2 cellular contexts compared by ENCODE assay signal in genomic region chr7:304574-305409, GRCh38.
TF ChIP-seq lines count a peak whose summit lies in the region.

No MANE protein-coding gene starts in this region.

TF ChIP-seq in HEK293, 187 proteins besides CTCF, POLR2A, EP300 and RAD21 (continued from another document and continues in another):
- TF ChIP-seq ZSCAN4 (tag by site-specific recombination; IDR thresholded peaks at IDR 0.05) (peak; percentile 47; the same call in 1 of the 2 replicates), ZNF792 (tag by site-specific recombination; IDR thresholded peaks at IDR 0.05) (no peak), ZNF138 (tag by site-specific recombination; IDR thresholded peaks at IDR 0.05; ENCODE audit: borderline replicate concordance) (no peak), ZFP41 (tag by site-specific recombination; IDR thresholded peaks at IDR 0.05; ENCODE audit: borderline replicate concordance) (no peak), ZNF37A (tag by site-specific recombination; IDR thresholded peaks at IDR 0.05) (no peak), BCL6B (tag by site-specific recombination; IDR thresholded peaks at IDR 0.05) (no peak), ZNF776 (tag by site-specific recombination; IDR thresholded peaks at IDR 0.05; ENCODE audit: borderline replicate concordance) (no peak), ZNF114 (tag by site-specific recombination; IDR thresholded peaks at IDR 0.05) (no peak), ZNF23 (tag by site-specific recombination; IDR thresholded peaks at IDR 0.05; ENCODE audit: borderline replicate concordance) (no peak), PBX3 (CRISPR knock-in tag; IDR thresholded peaks at IDR 0.05) (no peak), ZNF677 (tag by site-specific recombination; IDR thresholded peaks at IDR 0.05) (no peak)
- TF ChIP-seq, protein P1, sequence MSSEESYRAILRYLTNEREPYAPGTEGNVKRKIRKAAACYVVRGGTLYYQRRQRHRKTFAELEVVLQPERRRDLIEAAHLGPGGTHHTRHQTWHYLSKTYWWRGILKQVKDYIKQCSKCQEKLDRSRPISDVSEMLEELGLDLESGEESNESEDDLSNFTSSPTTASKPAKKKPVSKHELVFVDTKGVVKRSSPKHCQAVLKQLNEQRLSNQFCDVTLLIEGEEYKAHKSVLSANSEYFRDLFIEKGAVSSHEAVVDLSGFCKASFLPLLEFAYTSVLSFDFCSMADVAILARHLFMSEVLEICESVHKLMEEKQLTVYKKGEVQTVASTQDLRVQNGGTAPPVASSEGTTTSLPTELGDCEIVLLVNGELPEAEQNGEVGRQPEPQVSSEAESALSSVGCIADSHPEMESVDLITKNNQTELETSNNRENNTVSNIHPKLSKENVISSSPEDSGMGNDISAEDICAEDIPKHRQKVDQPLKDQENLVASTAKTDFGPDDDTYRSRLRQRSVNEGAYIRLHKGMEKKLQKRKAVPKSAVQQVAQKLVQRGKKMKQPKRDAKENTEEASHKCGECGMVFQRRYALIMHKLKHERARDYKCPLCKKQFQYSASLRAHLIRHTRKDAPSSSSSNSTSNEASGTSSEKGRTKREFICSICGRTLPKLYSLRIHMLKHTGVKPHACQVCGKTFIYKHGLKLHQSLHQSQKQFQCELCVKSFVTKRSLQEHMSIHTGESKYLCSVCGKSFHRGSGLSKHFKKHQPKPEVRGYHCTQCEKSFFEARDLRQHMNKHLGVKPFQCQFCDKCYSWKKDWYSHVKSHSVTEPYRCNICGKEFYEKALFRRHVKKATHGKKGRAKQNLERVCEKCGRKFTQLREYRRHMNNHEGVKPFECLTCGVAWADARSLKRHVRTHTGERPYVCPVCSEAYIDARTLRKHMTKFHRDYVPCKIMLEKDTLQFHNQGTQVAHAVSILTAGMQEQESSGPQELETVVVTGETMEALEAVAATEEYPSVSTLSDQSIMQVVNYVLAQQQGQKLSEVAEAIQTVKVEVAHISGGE (tag by site-specific recombination; conservative IDR thresholded peaks at IDR 0.05; ENCODE audit: low read depth), result no peak
- TF ChIP-seq, protein P2, sequence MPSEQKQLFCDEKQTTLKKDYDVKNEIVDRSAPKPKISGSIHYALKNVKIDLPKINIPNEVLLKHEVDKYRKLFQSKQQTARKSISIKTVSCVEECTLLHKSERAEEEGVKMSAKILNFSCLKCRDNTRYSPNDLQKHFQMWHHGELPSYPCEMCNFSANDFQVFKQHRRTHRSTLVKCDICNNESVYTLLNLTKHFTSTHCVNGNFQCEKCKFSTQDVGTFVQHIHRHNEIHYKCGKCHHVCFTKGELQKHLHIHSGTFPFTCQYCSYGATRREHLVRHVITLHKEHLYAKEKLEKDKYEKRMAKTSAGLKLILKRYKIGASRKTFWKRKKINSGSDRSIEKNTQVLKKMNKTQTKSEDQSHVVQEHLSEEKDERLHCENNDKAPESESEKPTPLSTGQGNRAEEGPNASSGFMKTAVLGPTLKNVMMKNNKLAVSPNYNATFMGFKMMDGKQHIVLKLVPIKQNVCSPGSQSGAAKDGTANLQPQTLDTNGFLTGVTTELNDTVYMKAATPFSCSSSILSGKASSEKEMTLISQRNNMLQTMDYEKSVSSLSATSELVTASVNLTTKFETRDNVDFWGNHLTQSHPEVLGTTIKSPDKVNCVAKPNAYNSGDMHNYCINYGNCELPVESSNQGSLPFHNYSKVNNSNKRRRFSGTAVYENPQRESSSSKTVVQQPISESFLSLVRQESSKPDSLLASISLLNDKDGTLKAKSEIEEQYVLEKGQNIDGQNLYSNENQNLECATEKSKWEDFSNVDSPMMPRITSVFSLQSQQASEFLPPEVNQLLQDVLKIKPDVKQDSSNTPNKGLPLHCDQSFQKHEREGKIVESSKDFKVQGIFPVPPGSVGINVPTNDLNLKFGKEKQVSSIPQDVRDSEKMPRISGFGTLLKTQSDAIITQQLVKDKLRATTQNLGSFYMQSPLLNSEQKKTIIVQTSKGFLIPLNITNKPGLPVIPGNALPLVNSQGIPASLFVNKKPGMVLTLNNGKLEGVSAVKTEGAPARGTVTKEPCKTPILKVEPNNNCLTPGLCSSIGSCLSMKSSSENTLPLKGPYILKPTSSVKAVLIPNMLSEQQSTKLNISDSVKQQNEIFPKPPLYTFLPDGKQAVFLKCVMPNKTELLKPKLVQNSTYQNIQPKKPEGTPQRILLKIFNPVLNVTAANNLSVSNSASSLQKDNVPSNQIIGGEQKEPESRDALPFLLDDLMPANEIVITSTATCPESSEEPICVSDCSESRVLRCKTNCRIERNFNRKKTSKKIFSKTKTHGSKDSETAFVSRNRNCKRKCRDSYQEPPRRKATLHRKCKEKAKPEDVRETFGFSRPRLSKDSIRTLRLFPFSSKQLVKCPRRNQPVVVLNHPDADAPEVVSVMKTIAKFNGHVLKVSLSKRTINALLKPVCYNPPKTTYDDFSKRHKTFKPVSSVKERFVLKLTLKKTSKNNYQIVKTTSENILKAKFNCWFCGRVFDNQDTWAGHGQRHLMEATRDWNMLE (tag by site-specific recombination; conservative IDR thresholded peaks at IDR 0.05; ENCODE audit: low read depth), result no peak

TF ChIP-seq in GM12878, 131 proteins besides CTCF, POLR2A, EP300 and RAD21 (continued from another document):
- TF ChIP-seq PBX3 (IDR thresholded peaks at IDR 0.05; ENCODE audit: insufficient replicate concordance, low read depth, low read length) (peak; percentile 42), EED (IDR thresholded peaks at IDR 0.05; ENCODE audit: low read depth) (no peak), FOXM1 (IDR thresholded peaks at IDR 0.05; ENCODE audit: low read depth, low read length) (no peak), TCF7 (IDR thresholded peaks at IDR 0.05; ENCODE audit: borderline replicate concordance) (no peak), RUNX3 (IDR thresholded peaks at IDR 0.05; ENCODE audit: low read length) (no peak), BCL3 (IDR thresholded peaks at IDR 0.05; ENCODE audit: borderline replicate concordance, insufficient read depth, low read depth, low read length, poor library complexity, severe bottlenecking) (peak; percentile 85), CUX1 (IDR thresholded peaks at IDR 0.05; ENCODE audit: insufficient replicate concordance, low read depth, low read length) (no peak), ZBED1 (IDR thresholded peaks at IDR 0.05; ENCODE audit: borderline replicate concordance) (no peak)
- TF ChIP-seq, protein P3, sequence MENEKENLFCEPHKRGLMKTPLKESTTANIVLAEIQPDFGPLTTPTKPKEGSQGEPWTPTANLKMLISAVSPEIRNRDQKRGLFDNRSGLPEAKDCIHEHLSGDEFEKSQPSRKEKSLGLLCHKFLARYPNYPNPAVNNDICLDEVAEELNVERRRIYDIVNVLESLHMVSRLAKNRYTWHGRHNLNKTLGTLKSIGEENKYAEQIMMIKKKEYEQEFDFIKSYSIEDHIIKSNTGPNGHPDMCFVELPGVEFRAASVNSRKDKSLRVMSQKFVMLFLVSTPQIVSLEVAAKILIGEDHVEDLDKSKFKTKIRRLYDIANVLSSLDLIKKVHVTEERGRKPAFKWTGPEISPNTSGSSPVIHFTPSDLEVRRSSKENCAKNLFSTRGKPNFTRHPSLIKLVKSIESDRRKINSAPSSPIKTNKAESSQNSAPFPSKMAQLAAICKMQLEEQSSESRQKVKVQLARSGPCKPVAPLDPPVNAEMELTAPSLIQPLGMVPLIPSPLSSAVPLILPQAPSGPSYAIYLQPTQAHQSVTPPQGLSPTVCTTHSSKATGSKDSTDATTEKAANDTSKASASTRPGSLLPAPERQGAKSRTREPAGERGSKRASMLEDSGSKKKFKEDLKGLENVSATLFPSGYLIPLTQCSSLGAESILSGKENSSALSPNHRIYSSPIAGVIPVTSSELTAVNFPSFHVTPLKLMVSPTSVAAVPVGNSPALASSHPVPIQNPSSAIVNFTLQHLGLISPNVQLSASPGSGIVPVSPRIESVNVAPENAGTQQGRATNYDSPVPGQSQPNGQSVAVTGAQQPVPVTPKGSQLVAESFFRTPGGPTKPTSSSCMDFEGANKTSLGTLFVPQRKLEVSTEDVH (IDR thresholded peaks at IDR 0.05; ENCODE audit: low read depth, partially characterized antibody), result no peak
- TF ChIP-seq, protein P4, sequence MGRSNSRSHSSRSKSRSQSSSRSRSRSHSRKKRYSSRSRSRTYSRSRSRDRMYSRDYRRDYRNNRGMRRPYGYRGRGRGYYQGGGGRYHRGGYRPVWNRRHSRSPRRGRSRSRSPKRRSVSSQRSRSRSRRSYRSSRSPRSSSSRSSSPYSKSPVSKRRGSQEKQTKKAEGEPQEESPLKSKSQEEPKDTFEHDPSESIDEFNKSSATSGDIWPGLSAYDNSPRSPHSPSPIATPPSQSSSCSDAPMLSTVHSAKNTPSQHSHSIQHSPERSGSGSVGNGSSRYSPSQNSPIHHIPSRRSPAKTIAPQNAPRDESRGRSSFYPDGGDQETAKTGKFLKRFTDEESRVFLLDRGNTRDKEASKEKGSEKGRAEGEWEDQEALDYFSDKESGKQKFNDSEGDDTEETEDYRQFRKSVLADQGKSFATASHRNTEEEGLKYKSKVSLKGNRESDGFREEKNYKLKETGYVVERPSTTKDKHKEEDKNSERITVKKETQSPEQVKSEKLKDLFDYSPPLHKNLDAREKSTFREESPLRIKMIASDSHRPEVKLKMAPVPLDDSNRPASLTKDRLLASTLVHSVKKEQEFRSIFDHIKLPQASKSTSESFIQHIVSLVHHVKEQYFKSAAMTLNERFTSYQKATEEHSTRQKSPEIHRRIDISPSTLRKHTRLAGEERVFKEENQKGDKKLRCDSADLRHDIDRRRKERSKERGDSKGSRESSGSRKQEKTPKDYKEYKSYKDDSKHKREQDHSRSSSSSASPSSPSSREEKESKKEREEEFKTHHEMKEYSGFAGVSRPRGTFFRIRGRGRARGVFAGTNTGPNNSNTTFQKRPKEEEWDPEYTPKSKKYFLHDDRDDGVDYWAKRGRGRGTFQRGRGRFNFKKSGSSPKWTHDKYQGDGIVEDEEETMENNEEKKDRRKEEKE (IDR thresholded peaks at IDR 0.05), result no peak
